Comparison of ENCODE assay signal across 35 cellular contexts in the genomic region with DNA sequence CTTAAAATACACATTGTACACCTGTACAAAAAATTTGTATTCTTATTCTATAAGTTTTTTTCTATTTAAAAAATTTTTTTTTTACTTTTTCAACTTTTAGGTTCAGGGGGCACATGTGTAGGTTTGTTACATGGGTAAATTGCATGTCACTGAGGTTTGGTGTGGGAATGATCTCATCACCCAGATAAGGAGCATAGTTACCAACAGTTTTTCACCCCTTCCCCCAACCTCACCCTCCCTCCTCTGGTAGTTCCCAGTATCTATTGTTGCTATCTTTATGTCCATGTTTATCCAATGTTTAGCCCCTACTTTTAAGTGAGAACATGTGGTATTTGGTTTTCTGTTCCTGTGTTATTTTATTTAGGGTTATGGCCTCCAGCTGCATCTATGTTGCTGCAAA.
"Had no signal": no experiment of that assay in that cellular context is flagged by ENCODE, and none has a peak within 500 bp of the region (broad histone marks: within the 10 kb centered on the region; RNA-seq: fewer than 3 reads in every experiment).

No MANE protein-coding gene starts in this region.

- DNase-seq: activated CD4-positive, alpha-beta T cell treated with anti-CD3 and anti-CD28 coated beads for 36 hours; activated CD4-positive, alpha-beta T cell treated with anti-CD3 and anti-CD28 coated beads, Interleukin-2, amount 10 ng/mL, durations not matched to agents 7 days and 5 days; activated CD4-positive, alpha-beta T cell treated with anti-CD3 and anti-CD28 coated beads, Interleukin-2, amount 50 U/mL, for 48 hours; activated CD8-positive, alpha-beta T cell treated with anti-CD3 and anti-CD28 coated beads, Interleukin-2, amount 10 ng/mL, durations not matched to agents 7 days and 5 days; activated gamma-delta T cell treated with Interleukin-2 at 50 U/mL for 16 hours; activated naive CD4-positive, alpha-beta T cell treated with anti-CD3 and anti-CD28 coated beads for 36 hours; activated T-cell treated with anti-CD3 and anti-CD28 coated beads, Interleukin-2, amount 50 U/mL, for 24 hours; adrenal gland; anterior cingulate cortex; caudate nucleus; cerebellar nuclear complex; Kasumi-1; KG1; MG63; NCI-H1048; NCI-H1105 treated with DMSO at 0.1 percent for 48 hours; NCI-H1436 treated with DMSO at 0.1 percent for 48 hours; NCI-H1694 treated with DMSO at 0.1 percent for 48 hours; NCI-H2029 treated with DMSO at 0.1 percent for 48 hours; NCI-H2107; NCI-H2171; NCI-H510A; NCI-H526; NCI-H748 treated with DMSO at 0.1 percent for 48 hours; NK-92 treated with Interleukin-12 subunit alpha and Interleukin-12 subunit beta, amount 100 ng/mL, for 24 hours; PC-9 had no signal

- H3K27ac ChIP-seq: adrenal gland, PC-9, RWPE1 had no signal

- H3K4me1 Mint-ChIP-seq: activated CD4-positive, alpha-beta T cell treated with anti-CD3 and anti-CD28 coated beads for 36 hours; activated CD4-positive, alpha-beta T cell treated with anti-CD3 and anti-CD28 coated beads, Interleukin-2, amount 10 ng/mL, durations not matched to agents 7 days and 5 days; brain had no signal

- ATAC-seq: activated CD4-positive, alpha-beta T cell treated with anti-CD3 and anti-CD28 coated beads for 36 hours; activated CD8-positive, alpha-beta T cell treated with anti-CD3 and anti-CD28 coated beads, Interleukin-2, amount 10 ng/mL, durations not matched to agents 7 days and 5 days; activated naive CD4-positive, alpha-beta T cell treated with anti-CD3 and anti-CD28 coated beads, Interleukin-2, amount 50 U/mL, for 72 hours; Right ventricle myocardium inferior had no signal

- H3K36me3 ChIP-seq: adrenal gland, MG63 had no signal

- H3K36me3 Mint-ChIP-seq: activated naive CD4-positive, alpha-beta T cell treated with anti-CD3 and anti-CD28 coated beads, Interleukin-2, amount 50 U/mL, for 72 hours had no signal

- H3K9me3 ChIP-seq: MG63 had no signal

- H3K4me3 Mint-ChIP-seq: activated CD4-positive, alpha-beta T cell treated with anti-CD3 and anti-CD28 coated beads for 36 hours; activated CD4-positive, alpha-beta T cell treated with anti-CD3 and anti-CD28 coated beads, Interleukin-2, amount 10 ng/mL, durations not matched to agents 7 days and 5 days; activated CD8-positive, alpha-beta T cell treated with anti-CD3 and anti-CD28 coated beads, Interleukin-2, amount 10 ng/mL, durations not matched to agents 7 days and 5 days; activated naive CD4-positive, alpha-beta T cell treated with anti-CD3 and anti-CD28 coated beads for 36 hours; activated T-cell treated with anti-CD3 and anti-CD28 coated beads, Interleukin-2, amount 50 U/mL, for 24 hours; brain; T-helper 1 cell treated with Interleukin-12 subunit alpha and Interleukin-12 subunit beta and Interleukin-4 antibody, amounts not matched to agents 30 μg/mL and 1 μg/mL, for 36 hours; T-helper 2 cell treated with Interferon-gamma antibody and Interleukin-4, amounts not matched to agents 5 μg/mL and 100 μg/mL, for 36 hours had no signal

- H3K4me1 ChIP-seq: adrenal gland had no signal

- H3K27me3 Mint-ChIP-seq: activated CD4-positive, alpha-beta T cell treated with anti-CD3 and anti-CD28 coated beads for 36 hours; activated CD4-positive, alpha-beta T cell treated with anti-CD3 and anti-CD28 coated beads, Interleukin-2, amount 10 ng/mL, durations not matched to agents 7 days and 5 days; activated T-cell treated with anti-CD3 and anti-CD28 coated beads, Interleukin-2, amount 50 U/mL, for 24 hours; brain had no signal

- H3K4me2 ChIP-seq: PC-9 had no signal

- H3K27me3 ChIP-seq: adrenal gland, MG63 had no signal

- H3K4me3 ChIP-seq: adrenal gland, MG63, PC-9 had no signal

- FAIRE-seq: bronchial epithelial cell, RCC 7860, TTC549 had no signal

- H3K9me3 Mint-ChIP-seq: activated CD4-positive, alpha-beta T cell treated with anti-CD3 and anti-CD28 coated beads, Interleukin-2, amount 10 ng/mL, durations not matched to agents 7 days and 5 days; activated naive CD4-positive, alpha-beta T cell treated with anti-CD3 and anti-CD28 coated beads for 36 hours; activated naive CD4-positive, alpha-beta T cell treated with anti-CD3 and anti-CD28 coated beads, Interleukin-2, amount 50 U/mL, for 72 hours; activated T-cell treated with anti-CD3 and anti-CD28 coated beads, Interleukin-2, amount 50 U/mL, for 24 hours; brain; T-helper 1 cell treated with Interleukin-12 subunit alpha and Interleukin-12 subunit beta and Interleukin-4 antibody, amounts not matched to agents 30 μg/mL and 1 μg/mL, for 36 hours; T-helper 2 cell treated with Interferon-gamma antibody and Interleukin-4, amounts not matched to agents 5 μg/mL and 100 μg/mL, for 36 hours had no signal

- H3K27ac Mint-ChIP-seq: activated CD4-positive, alpha-beta T cell treated with anti-CD3 and anti-CD28 coated beads for 36 hours; activated CD4-positive, alpha-beta T cell treated with anti-CD3 and anti-CD28 coated beads, Interleukin-2, amount 10 ng/mL, durations not matched to agents 7 days and 5 days; activated CD8-positive, alpha-beta T cell treated with anti-CD3 and anti-CD28 coated beads, Interleukin-2, amount 10 ng/mL, durations not matched to agents 7 days and 5 days; activated naive CD4-positive, alpha-beta T cell treated with anti-CD3 and anti-CD28 coated beads for 36 hours; activated naive CD4-positive, alpha-beta T cell treated with anti-CD3 and anti-CD28 coated beads, Interleukin-2, amount 50 U/mL, for 72 hours; activated T-cell treated with anti-CD3 and anti-CD28 coated beads, Interleukin-2, amount 50 U/mL, for 24 hours; brain; T-helper 1 cell treated with Interleukin-12 subunit alpha and Interleukin-12 subunit beta and Interleukin-4 antibody, amounts not matched to agents 30 μg/mL and 1 μg/mL, for 36 hours; T-helper 2 cell treated with Interferon-gamma antibody and Interleukin-4, amounts not matched to agents 5 μg/mL and 100 μg/mL, for 36 hours had no signal

- H2AFZ ChIP-seq: PC-9 had no signal
